11 cellular contexts compared by ENCODE assay signal in genomic region chr4:21888195-21888976, GRCh38.
DNase-seq lines count a peak whose midpoint lies in the region; ATAC-seq and TF ChIP-seq lines count a peak whose summit lies in the region.
"Had no signal": no experiment of that assay in that cellular context is flagged by ENCODE, and none has a peak within 500 bp of the region (broad histone marks: within the 10 kb centered on the region; RNA-seq: fewer than 3 reads in every experiment).

No MANE protein-coding gene starts in this region.

- TF ChIP-seq CTCF in activated CD8-positive, alpha-beta T cell treated with anti-CD3 and anti-CD28 coated beads for 36 hours (IDR thresholded peaks at IDR 0.05): no peak

- no peaks in the 10 kb centered on the region for H3K27me3 Mint-ChIP-seq in activated CD8-positive, alpha-beta T cell treated with anti-CD3 and anti-CD28 coated beads for 36 hours
- H3K27me3 Mint-ChIP-seq in activated CD8-positive, alpha-beta T cell treated with anti-CD3 and anti-CD28 coated beads, Interleukin-2, amount 10 ng/mL, durations not matched to agents 7 days and 5 days (ENCODE audit: low read depth): no peaks in the 10 kb centered on the region
- H3K27me3 Mint-ChIP-seq: B cell had no signal

- peak overlapping the region; percentile 74 for H3K27ac Mint-ChIP-seq in activated CD8-positive, alpha-beta T cell treated with anti-CD3 and anti-CD28 coated beads for 36 hours
- no peak overlapping the region for H3K27ac Mint-ChIP-seq in activated CD8-positive, alpha-beta T cell treated with anti-CD3 and anti-CD28 coated beads, Interleukin-2, amount 10 ng/mL, durations not matched to agents 7 days and 5 days
- H3K27ac Mint-ChIP-seq in stimulated activated effector memory CD8-positive, alpha-beta T cell treated with anti-CD3 and anti-CD28 coated beads, Interleukin-12 subunit alpha, Interleukin-12 subunit beta, amount 100 ng/mL, for 72 hours: no peak overlapping the region
- H3K27ac Mint-ChIP-seq: B cell, neural progenitor cell had no signal

- peaks cover 7% of the 10 kb centered on the region for H3K4me1 Mint-ChIP-seq in activated CD8-positive, alpha-beta T cell treated with anti-CD3 and anti-CD28 coated beads for 36 hours (ENCODE audit: low read depth)
- H3K4me1 Mint-ChIP-seq in activated CD8-positive, alpha-beta T cell treated with anti-CD3 and anti-CD28 coated beads, Interleukin-2, amount 10 ng/mL, durations not matched to agents 7 days and 5 days (ENCODE audit: low read depth): no peaks in the 10 kb centered on the region
- H3K4me1 Mint-ChIP-seq in stimulated activated effector memory CD8-positive, alpha-beta T cell treated with anti-CD3 and anti-CD28 coated beads, Interleukin-12 subunit alpha, Interleukin-12 subunit beta, amount 100 ng/mL, for 72 hours: no peaks in the 10 kb centered on the region
- H3K4me1 Mint-ChIP-seq: B cell, neural progenitor cell had no signal

- H3K36me3 Mint-ChIP-seq in activated CD8-positive, alpha-beta T cell treated with anti-CD3 and anti-CD28 coated beads for 36 hours (ENCODE audit: low read depth): no peaks in the 10 kb centered on the region
- H3K36me3 Mint-ChIP-seq in activated CD8-positive, alpha-beta T cell treated with anti-CD3 and anti-CD28 coated beads, Interleukin-2, amount 10 ng/mL, durations not matched to agents 7 days and 5 days (ENCODE audit: low read depth): no peaks in the 10 kb centered on the region
- H3K36me3 Mint-ChIP-seq in stimulated activated effector memory CD8-positive, alpha-beta T cell treated with anti-CD3 and anti-CD28 coated beads, Interleukin-12 subunit alpha, Interleukin-12 subunit beta, amount 100 ng/mL, for 72 hours: no peaks in the 10 kb centered on the region
- H3K36me3 Mint-ChIP-seq: neural progenitor cell had no signal

- ATAC-seq in activated CD8-positive, alpha-beta T cell treated with anti-CD3 and anti-CD28 coated beads for 36 hours: peak; percentile 69
- no peak for ATAC-seq in activated CD8-positive, alpha-beta T cell treated with anti-CD3 and anti-CD28 coated beads, Interleukin-2, amount 10 ng/mL, durations not matched to agents 7 days and 5 days
- ATAC-seq in HG03342 (IDR thresholded peaks at IDR 0.05; ENCODE audit: unreplicated experiment): peak; percentile 78
- peak; percentile 67 for ATAC-seq in stimulated activated effector memory CD8-positive, alpha-beta T cell treated with anti-CD3 and anti-CD28 coated beads, Interleukin-12 subunit alpha, Interleukin-12 subunit beta, amount 100 ng/mL, for 72 hours
- ATAC-seq: gastroesophageal sphincter had no signal

- peaks cover 10% of the 10 kb centered on the region for H3K9me3 Mint-ChIP-seq in activated CD8-positive, alpha-beta T cell treated with anti-CD3 and anti-CD28 coated beads for 36 hours
- H3K9me3 Mint-ChIP-seq in activated CD8-positive, alpha-beta T cell treated with anti-CD3 and anti-CD28 coated beads, Interleukin-2, amount 10 ng/mL, durations not matched to agents 7 days and 5 days (ENCODE audit: insufficient read depth): no peaks in the 10 kb centered on the region
- peaks cover 14% of the 10 kb centered on the region for H3K9me3 Mint-ChIP-seq in stimulated activated effector memory CD8-positive, alpha-beta T cell treated with anti-CD3 and anti-CD28 coated beads, Interleukin-12 subunit alpha, Interleukin-12 subunit beta, amount 100 ng/mL, for 72 hours
- H3K9me3 Mint-ChIP-seq: neural progenitor cell had no signal

- POLR2A ChIA-PET in activated CD8-positive, alpha-beta T cell treated with anti-CD3 and anti-CD28 coated beads for 36 hours (lab: Charles Lee): no interaction called here
- POLR2A ChIA-PET in activated CD8-positive, alpha-beta T cell treated with anti-CD3 and anti-CD28 coated beads, Interleukin-2, amount 10 ng/mL, durations not matched to agents 7 days and 5 days (lab: Charles Lee): no interaction called here

- H3K4me3 Mint-ChIP-seq in activated CD8-positive, alpha-beta T cell treated with anti-CD3 and anti-CD28 coated beads for 36 hours: no peak overlapping the region
- no peak overlapping the region for H3K4me3 Mint-ChIP-seq in activated CD8-positive, alpha-beta T cell treated with anti-CD3 and anti-CD28 coated beads, Interleukin-2, amount 10 ng/mL, durations not matched to agents 7 days and 5 days
- H3K4me3 Mint-ChIP-seq in stimulated activated effector memory CD8-positive, alpha-beta T cell treated with anti-CD3 and anti-CD28 coated beads, Interleukin-12 subunit alpha, Interleukin-12 subunit beta, amount 100 ng/mL, for 72 hours: no peak overlapping the region
- H3K4me3 Mint-ChIP-seq: B cell, neural progenitor cell had no signal

- intact Hi-C loops in activated CD8-positive, alpha-beta T cell treated with anti-CD3 and anti-CD28 coated beads for 36 hours (cut with micrococcal nuclease): no loop called here

- DNase-seq in activated CD8-positive, alpha-beta T cell treated with anti-CD3 and anti-CD28 coated beads for 36 hours: no peak
- DNase-seq in activated CD8-positive, alpha-beta T cell treated with anti-CD3 and anti-CD28 coated beads, Interleukin-2, amount 10 ng/mL, durations not matched to agents 7 days and 5 days: no peak
- peak; percentile 87 for DNase-seq in astrocyte of the hippocampus (ENCODE audit: low read depth, low spot score)
- no peak for DNase-seq in stimulated activated effector memory CD8-positive, alpha-beta T cell treated with anti-CD3 and anti-CD28 coated beads, Interleukin-12 subunit alpha, Interleukin-12 subunit beta, amount 100 ng/mL, for 72 hours (ENCODE audit: low spot score in 2 of 2)
- no peak for DNase-seq in iPS-NIHi11 (ENCODE audit: low spot score)
- no peak for DNase-seq in DMS153 treated with DMSO at 0.1 percent for 48 hours (lab: John Stamatoyannopoulos, UW; ENCODE audit: unreplicated experiment)
- DNase-seq in central memory CD4-positive, alpha-beta T cell: no peak

- CTCF ChIA-PET in activated CD8-positive, alpha-beta T cell treated with anti-CD3 and anti-CD28 coated beads for 36 hours (lab: Charles Lee): no interaction called here
- CTCF ChIA-PET in activated CD8-positive, alpha-beta T cell treated with anti-CD3 and anti-CD28 coated beads, Interleukin-2, amount 10 ng/mL, durations not matched to agents 7 days and 5 days (lab: Charles Lee): no interaction called here
